Comparison of ENCODE assay signal across 24 cellular contexts in the genomic region with DNA sequence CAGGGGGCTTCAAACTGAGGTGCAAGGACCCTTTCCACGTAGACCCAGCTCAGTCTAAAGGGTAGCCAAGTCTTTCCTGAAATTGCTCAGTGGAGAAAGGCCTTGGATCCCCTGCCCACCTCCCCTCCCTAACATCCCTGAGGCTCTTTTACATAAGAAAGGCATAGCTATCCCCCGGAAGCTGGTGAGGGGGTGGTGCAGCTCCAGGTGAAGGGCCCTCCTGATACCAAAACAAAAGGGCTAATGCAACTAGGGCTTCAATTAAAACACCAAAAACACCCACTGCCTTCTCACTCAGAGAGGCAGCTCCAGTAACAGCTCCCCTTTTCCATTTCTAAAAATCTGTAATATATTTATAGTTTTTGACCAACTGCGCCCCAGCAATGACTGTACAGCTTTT. TPM values are rescaled to one million over a fixed set of nuclear protein-coding genes. Genes with fewer than 3 reads are reported as not detected.
DNase-seq lines count a peak whose midpoint lies in the region; ATAC-seq, FAIRE-seq and TF ChIP-seq lines count a peak whose summit lies in the region.
"Had no signal": no experiment of that assay in that cellular context is flagged by ENCODE, and none has a peak within 500 bp of the region (broad histone marks: within the 10 kb centered on the region; RNA-seq: fewer than 3 reads in every experiment).

No MANE protein-coding gene starts in this region.

- H3K9me3 ChIP-seq in ES-I3 (ENCODE audit: control insufficient read depth, insufficient read depth, low read length) (no peaks in the 10 kb centered on the region), kidney (ENCODE audit: control insufficient read depth in 1 of 2, low read length in 2 of 2) (no peaks in the 10 kb centered on the region)
- H3K9me3 ChIP-seq: HAP-1, left lung, thyroid gland had no signal

- H3K4me1 ChIP-seq in ES-I3 (ENCODE audit: insufficient read depth, low read length) (peaks cover 42% of the 10 kb centered on the region), kidney (ENCODE audit: control insufficient read depth in 1 of 2, insufficient read depth in 1 of 2, low read depth in 1 of 2, low read length in 2 of 2) (peaks cover 15 to 21% of the 10 kb centered on the region in 2 donors)
- H3K4me1 ChIP-seq: HAP-1 had no signal

- H3K4me3 ChIP-seq in kidney (ENCODE audit: low read length in 2 of 2) = no peak overlapping the region
- H3K4me3 ChIP-seq: GM12878, HAP-1, left lung, thyroid gland had no signal

- FAIRE-seq in kidney (lab: Jason Lieb, UNC) = no peak
- FAIRE-seq: GM12878 had no signal

- no peak for ATAC-seq in GM18511 (IDR thresholded peaks at IDR 0.05; ENCODE audit: unreplicated experiment)
- ATAC-seq: GM12878; left lung; PC-3; stimulated activated effector memory CD8-positive, alpha-beta T cell treated with anti-CD3 and anti-CD28 coated beads, Interleukin-12 subunit alpha, Interleukin-12 subunit beta, amount 100 ng/mL, for 72 hours had no signal

- H3K36me3 ChIP-seq in ES-I3 (ENCODE audit: insufficient read depth, low read length) (no peaks in the 10 kb centered on the region), kidney (ENCODE audit: control insufficient read depth in 1 of 2, insufficient read depth in 2 of 2, low read length in 2 of 2) (no peaks in the 10 kb centered on the region)
- H3K36me3 ChIP-seq: HAP-1, left lung, thyroid gland had no signal

- intact Hi-C loops in kidney (cut with DNase I) = no loop called here

- no peak overlapping the region for H3K27ac ChIP-seq in kidney (ENCODE audit: low read depth in 2 of 2, low read length in 2 of 2)
- H3K27ac ChIP-seq: C4-2B, epithelial cell of prostate, left lung had no signal

- TF ChIP-seq CTCF in kidney (IDR thresholded peaks at IDR 0.05; ENCODE audit: borderline replicate concordance, extremely low read depth, insufficient read depth) = no peak

- peak; percentile 78 for DNase-seq in NCI-H1436 (lab: John Stamatoyannopoulos, UW)
- peak; percentile 46 for DNase-seq in ecto neural progenitor cell (ENCODE audit: low spot score)
- DNase-seq in islet precursor cell = peak; percentile 77
- no peak for DNase-seq in GM19240 (ENCODE audit: insufficient read length, low spot score)
- no peak for DNase-seq in kidney
- no peak for DNase-seq in activated T-cell treated with anti-CD3 and anti-CD28 coated beads, Interleukin-2, amount 50 U/mL, for 48 hours
- DNase-seq: activated CD4-positive, alpha-beta T cell treated with anti-CD3 and anti-CD28 coated beads, Interleukin-2, amount 50 U/mL, for 4 hours; activated naive CD4-positive, alpha-beta T cell treated with anti-CD3 and anti-CD28 coated beads for 36 hours; caudate nucleus; Kasumi-1; left lung; NCI-H1092; NCI-H82; PC-3; SHP77 treated with DMSO at 0.1 percent for 48 hours; thyroid gland had no signal

- H3K9ac ChIP-seq in ES-I3 (ENCODE audit: low read depth, low read length) (peak overlapping the region; percentile 31), kidney (ENCODE audit: low read length in 2 of 2) (no peak overlapping the region)

RNA-seq across cellular contexts. Expression of a gene that starts 5.8 kb away (rescaled TPM):
- total RNA-seq in kidney = 57.8 TPM
- polyA plus RNA-seq in kidney (ENCODE audit: insufficient read depth, low read depth, low replicate concordance) = 4.0 TPM
- total RNA-seq: activated naive CD4-positive, alpha-beta T cell treated with anti-CD3 and anti-CD28 coated beads for 36 hours; T-helper 1 cell treated with Interleukin-12 subunit alpha and Interleukin-12 subunit beta and Interleukin-4 antibody, amounts not matched to agents 30 ng/mL and 1 ng/mL, for 36 hours had no signal

Comparison
In these comparisons a context has a peak if more than half of its experiments do, and no peak if none do; other contexts are left out.
1. DNase-seq: peak in NCI-H1436 (single experiment), ecto neural progenitor cell (single experiment) and islet precursor cell (single experiment); none in GM19240 (single experiment), kidney (single experiment) and activated T-cell treated with anti-CD3 and anti-CD28 coated beads, Interleukin-2, amount 50 U/mL, for 48 hours (0 of 2).